Comparison of ENCODE assay signal across 10 cellular contexts in genomic region chr4:168796362-168797106, GRCh38.
A peak's percentile ranks its signal among the peaks of the same experiment; 100 is the strongest.
DNase-seq lines count a peak whose midpoint lies in the region; ATAC-seq, FAIRE-seq and TF ChIP-seq lines count a peak whose summit lies in the region.
"Had no signal": no experiment of that assay in that cellular context is flagged by ENCODE, and none has a peak within 500 bp of the region (broad histone marks: within the 10 kb centered on the region; RNA-seq: fewer than 3 reads in every experiment).

No MANE protein-coding gene starts in this region.

- TF ChIP-seq CTCF in mammary epithelial cell (conservative IDR thresholded peaks at IDR 0.05 in 1 of 2, IDR thresholded peaks at IDR 0.05 in 1 of 2; ENCODE audit: extremely low read depth in 1 of 2, insufficient read depth in 1 of 2, low read depth in 1 of 2, low read length in 2 of 2), result no peak

- peak; percentile 63 for ATAC-seq in left colon
- no peak for ATAC-seq in GM19324 (IDR thresholded peaks at IDR 0.05; ENCODE audit: low FRiP score, unreplicated experiment)

- H3K36me3 ChIP-seq in mammary epithelial cell (ENCODE audit: insufficient read depth, low read length), result no peaks in the 10 kb centered on the region

- intact Hi-C loops in mammary epithelial cell (cut with micrococcal nuclease) (no loop called here), left colon (cut with DNase I, micrococcal nuclease) (no loop called here)

- no peak for FAIRE-seq in urothelium cell line (lab: Jason Lieb, UNC)

- H3K27me3 ChIP-seq in mammary epithelial cell (ENCODE audit: insufficient read depth, low read length), result no peaks in the 10 kb centered on the region

- H3K27ac ChIP-seq in mammary epithelial cell (ENCODE audit: insufficient read depth, low read depth, low read length), result peak overlapping the region; percentile 87

- CTCF ChIA-PET in mammary epithelial cell (lab: Charles Lee; ENCODE audit: low non-redundant PET) (no interaction called here), HEK293T (lab: Yijun Ruan, JAX) (interaction anchor here (0.6 kb wide), 1 partner anchor 704 kb away, joined by 5 read pairs; no protein-coding TSS in a partner anchor)

- H3K9ac ChIP-seq in mammary epithelial cell (ENCODE audit: insufficient read depth, low read length), result peak overlapping the region; percentile 19

- BruUV-seq in mammary epithelial cell (replicated peaks; lab: Mats Ljungman, UMichigan), result no TSS peak

- no peaks in the 10 kb centered on the region for H3K79me2 ChIP-seq in mammary epithelial cell (ENCODE audit: insufficient read depth, low read length)

- H2AFZ ChIP-seq in mammary epithelial cell (ENCODE audit: low read depth, low read length), result peak overlapping the region; percentile 4

- WGBS in mammary epithelial cell (ENCODE audit: low coverage, missing lambda C conversion rate), result 38% methylated on average over 5 of the region's 5 CpGs

- peak overlapping the region; percentile 67 for H3K4me2 ChIP-seq in mammary epithelial cell (ENCODE audit: insufficient read depth, low read depth, low read length)

- POLR2A ChIA-PET in HEK293T (lab: Yijun Ruan, JAX), result no interaction called here

- in situ Hi-C loops in mammary epithelial cell (cut with MboI; ENCODE audit: low sequenced_read_pairs in 2 of 2), result no loop called here

- dilution Hi-C loops in mammary epithelial cell (cut with HindIII; ENCODE audit: low sequenced_read_pairs), result no loop called here

- peaks cover 28% of the 10 kb centered on the region for H3K4me1 ChIP-seq in mammary epithelial cell (ENCODE audit: insufficient read depth, low read length)

- no peaks in the 10 kb centered on the region for H3K9me3 ChIP-seq in mammary epithelial cell (replicated peaks; ENCODE audit: insufficient read depth, low read length)

- H3K4me3 ChIP-seq in mammary epithelial cell (replicated peaks in 1 of 3; ENCODE audit: insufficient read depth in 1 of 3, low read depth in 2 of 3, low read length in 3 of 3), result no peak overlapping the region

- H4K20me1 ChIP-seq in mammary epithelial cell (ENCODE audit: insufficient read depth, low read length), result no peaks in the 10 kb centered on the region

- DNase-seq in LHCN-M2 (ENCODE audit: low read depth) (peak; percentile 90), mammary epithelial cell (peak; percentile 75), left colon (no peak), urothelium cell line (ENCODE audit: low spot score) (peak; percentile 69), medulla oblongata (ENCODE audit: extremely low spot score) (no peak), HEK293T (ENCODE audit: extremely low spot score) (no peak)
- DNase-seq: naive B cell, NCI-H187, T1000 had no signal

TF ChIP-seq in HEK293T, 16 proteins besides CTCF, POLR2A, EP300 and RAD21:
- TF ChIP-seq L3MBTL2 (conservative IDR thresholded peaks at IDR 0.05) (no peak), NFRKB (IDR thresholded peaks at IDR 0.05) (no peak), PKNOX1 (IDR thresholded peaks at IDR 0.05) (no peak), FOXK2 (IDR thresholded peaks at IDR 0.05) (no peak), FOXM1 (IDR thresholded peaks at IDR 0.05; ENCODE audit: borderline replicate concordance) (no peak), CTBP1 (IDR thresholded peaks at IDR 0.05; ENCODE audit: borderline replicate concordance) (no peak), LEF1 (IDR thresholded peaks at IDR 0.05; ENCODE audit: borderline replicate concordance) (no peak), SUZ12 (IDR thresholded peaks at IDR 0.05) (no peak), TARDBP (IDR thresholded peaks at IDR 0.05) (no peak), BHLHE40 (IDR thresholded peaks at IDR 0.05; ENCODE audit: borderline replicate concordance) (no peak), ARNT (IDR thresholded peaks at IDR 0.05) (no peak), HDGF (IDR thresholded peaks at IDR 0.05; ENCODE audit: borderline replicate concordance) (no peak), ELF4 (IDR thresholded peaks at IDR 0.05) (no peak), SP1 (IDR thresholded peaks at IDR 0.05) (no peak), FOXA1 (IDR thresholded peaks at IDR 0.05) (no peak), ZNF384 (IDR thresholded peaks at IDR 0.05) (no peak)

Comparison
In these comparisons a context has a peak if more than half of its experiments do, and no peak if none do; other contexts are left out.
1. DNase-seq: peak in LHCN-M2 (single experiment), mammary epithelial cell (single experiment) and urothelium cell line (single experiment); none in left colon (0 of 2), medulla oblongata (single experiment) and HEK293T (single experiment).